ENCODE assay signal across 27 cellular contexts in genomic region chr9:124443625-124444024, GRCh38. TPM values are rescaled to one million over a fixed set of nuclear protein-coding genes. Genes with fewer than 3 reads are reported as not detected.
"Had no signal": no experiment of that assay in that cellular context is flagged by ENCODE, and none has a peak within 500 bp of the region (broad histone marks: within the 10 kb centered on the region; RNA-seq: fewer than 3 reads in every experiment).

No MANE protein-coding gene starts in this region.

- H3K36me3 ChIP-seq: esophagus muscularis mucosa, lower lobe of right lung, neutrophil, tibial artery had no signal

- FAIRE-seq: colon, frontal cortex had no signal

- H3K9me3 ChIP-seq: neutrophil, testis, tibial artery had no signal

- H3K4me3 ChIP-seq: esophagus muscularis mucosa, lower lobe of right lung, testis, tibial artery had no signal

- H3K9ac ChIP-seq: parathyroid adenoma had no signal

- H3K79me2 ChIP-seq: parathyroid adenoma had no signal

- H3K4me1 ChIP-seq: esophagus muscularis mucosa, lower lobe of right lung, parathyroid adenoma had no signal

- H2AFZ ChIP-seq: parathyroid adenoma had no signal

- DNase-seq: cerebellar nuclear complex; effector CD8-positive, alpha-beta T cell; endodermal cell; hypothalamus; immature natural killer cell; islet precursor cell; left ventricle myocardium superior; lower lobe of right lung; naive B cell; stimulated activated CD4-positive, alpha-beta T cell treated with anti-CD3 and anti-CD28 coated beads, Interleukin-4, amount 100 ng/mL, for 4 hours; stimulated activated naive CD8-positive, alpha-beta T cell treated with anti-CD3 and anti-CD28 coated beads, Interleukin-15, Interleukin-2, amounts not matched to agents 100 U/mL and 50 U/mL, for 24 hours; substantia nigra; testis had no signal

- H3K27me3 ChIP-seq: testis had no signal

- H3K27ac ChIP-seq: esophagus muscularis mucosa, lower lobe of right lung, neutrophil, parathyroid adenoma, testis, tibial artery had no signal

- ATAC-seq: left ventricle myocardium superior; lower lobe of right lung; natural killer cell treated with Interleukin-12 subunit alpha and Interleukin-12 subunit beta and Interleukin-15 and Interleukin-18, amount 100 ng/mL, for 72 hours; sciatic nerve; stimulated activated memory B cell treated with anti-CD40 and anti-IgM and Interleukin-4, amounts not matched to agents 10 μg/mL and 1 μg/mL and 100 μg/mL, for 72 hours; stimulated activated naive CD8-positive, alpha-beta T cell treated with anti-CD3 and anti-CD28 coated beads, Interleukin-15, Interleukin-2, amounts not matched to agents 100 U/mL and 50 U/mL, for 24 hours had no signal

RNA-seq across cellular contexts. Expression of gene ADGRD2, which starts 6.6 kb away (rescaled TPM):
- total RNA-seq: epithelial cell of proximal tubule; esophagus muscularis mucosa; frontal cortex; left ventricle myocardium superior; lower lobe of right lung; natural killer cell treated with Interleukin-12 subunit alpha and Interleukin-12 subunit beta and Interleukin-15 and Interleukin-18, amount 100 ng/mL, for 72 hours; omental fat pad; progenitor cell of endocrine pancreas; sciatic nerve; skeletal muscle tissue; urinary bladder had no signal
- polyA plus RNA-seq: immature natural killer cell, urinary bladder had no signal
